Comparison of ENCODE assay signal across 20 cellular contexts in genomic region chr10:113612154-113612553, GRCh38. TPM values are rescaled to one million over a fixed set of nuclear protein-coding genes. Genes with fewer than 3 reads are reported as not detected.
DNase-seq lines count a peak whose midpoint lies in the region; ATAC-seq and TF ChIP-seq lines count a peak whose summit lies in the region.
"Had no signal": no experiment of that assay in that cellular context is flagged by ENCODE, and none has a peak within 500 bp of the region (broad histone marks: within the 10 kb centered on the region; RNA-seq: fewer than 3 reads in every experiment).

No MANE protein-coding gene starts in this region.

- DNase-seq in amygdala (lab: John Stamatoyannopoulos, UW) (peak in 41 of 56 donors; percentile 4 to 84 (median 31)), head of caudate nucleus (peak in 35 of 42 donors; percentile 11 to 81 (median 44)), left lobe of liver (ENCODE audit: low spot score) (no peak), gastrocnemius medialis (peak; percentile 84 to 95), transverse colon (no peak), COLO829 (ENCODE audit: low spot score) (no peak)
- DNase-seq: ACHN; CD4-positive, alpha-beta memory T cell; MM.1S; NCI-H1105; NCI-H187 treated with DMSO at 0.1 percent for 48 hours; NCI-H2171; NCI-H82 had no signal

- peak; percentile 82 for ATAC-seq in left lobe of liver
- ATAC-seq in gastrocnemius medialis = peak; percentile 85 to 87
- no peak for ATAC-seq in HG03442 (IDR thresholded peaks at IDR 0.05; ENCODE audit: unreplicated experiment)
- ATAC-seq: HepG2 had no signal

- in situ Hi-C loops in gastrocnemius medialis (cut with MboI; ENCODE audit: low sequenced_read_pairs in 4 of 4) (no loop called here), transverse colon (cut with MboI; ENCODE audit: low pct_ligation_motif_present in 1 of 4, low pct_unique_long_range_greater_than_20kb in 1 of 4, low sequenced_read_pairs in 3 of 4) (no loop called here)

- 81% methylated on average over 3 of the region's 3 CpGs; no CpG with 5 or more reads in 1 of the 2 donors for WGBS in transverse colon (ENCODE audit: low coverage in 1 of 2), 2 donors

- no peak for TF ChIP-seq POLR2A in gastrocnemius medialis (IDR thresholded peaks at IDR 0.05)
- no peak for TF ChIP-seq POLR2A in transverse colon (IDR thresholded peaks at IDR 0.05)

- no peak for TF ChIP-seq EP300 in transverse colon (IDR thresholded peaks at IDR 0.05; ENCODE audit: low read depth)

- H3K9me3 ChIP-seq in gastrocnemius medialis = no peaks in the 10 kb centered on the region
- no peaks in the 10 kb centered on the region for H3K9me3 ChIP-seq in transverse colon

- intact Hi-C loops in head of caudate nucleus (cut with DNase I) = no loop called here
- intact Hi-C loops in gastrocnemius medialis (cut with DNase I; ENCODE audit: low total_unique reads) = no loop called here
- intact Hi-C loops in transverse colon (cut with DNase I; ENCODE audit: low total_unique reads) = no loop called here

- no peaks in the 10 kb centered on the region for H3K27me3 ChIP-seq in gastrocnemius medialis
- peaks cover 6% of the 10 kb centered on the region for H3K27me3 ChIP-seq in transverse colon

- TF ChIP-seq CTCF in gastrocnemius medialis (IDR thresholded peaks at IDR 0.05 in 4 of 5, conservative IDR thresholded peaks at IDR 0.05 in 1 of 5) = no peak
- TF ChIP-seq CTCF in transverse colon (IDR thresholded peaks at IDR 0.05) = no peak

- H3K4me1 ChIP-seq in gastrocnemius medialis = peaks cover 64 to 71% of the 10 kb centered on the region in 2 donors
- no peaks in the 10 kb centered on the region for H3K4me1 ChIP-seq in transverse colon

- H3K36me3 ChIP-seq in gastrocnemius medialis (peaks cover 0 to 70% of the 10 kb centered on the region in 2 donors), transverse colon (no peaks in the 10 kb centered on the region)

- H3K27ac ChIP-seq in gastrocnemius medialis (peak overlapping the region; percentile 88 to 96 (median 90)), transverse colon (no peak overlapping the region)
- H3K27ac ChIP-seq: KMS-11 had no signal

- H3K4me3 ChIP-seq in gastrocnemius medialis = no peak overlapping the region
- no peak overlapping the region for H3K4me3 ChIP-seq in transverse colon

RNA-seq across cellular contexts. Expression of gene NRAP, which starts 51.7 kb away (rescaled TPM):
- total RNA-seq in left lobe of liver = 0.05 TPM
- 1,000 to 10,000 TPM in 3 of 4 donors, 100 to 1,000 TPM in 1; 811 to 2,339 (median 1,413) TPM for total RNA-seq in gastrocnemius medialis
- total RNA-seq in transverse colon = 10 to 100 TPM in 1 of 4 donors, 1 to 10 TPM in 1, under 1 TPM in 1, not detected in 1; 0.16 to 12.3 (median 1.1) TPM
- total RNA-seq: B cell; CD4-positive, alpha-beta memory T cell; Daoy; HepG2 had no signal

RNA-seq across cellular contexts. Expression of gene HABP2, which starts 59.3 kb away (rescaled TPM):
- total RNA-seq in left lobe of liver = 289 TPM
- total RNA-seq in gastrocnemius medialis = under 1 TPM in 2 of 4 donors, not detected in 2; 0.26 to 0.60 TPM
- not detected for total RNA-seq in transverse colon
- total RNA-seq: B cell; CD4-positive, alpha-beta memory T cell; Daoy; H4; NCI-H460 had no signal

Comparison
In these comparisons a context has a peak if more than half of its experiments do, and no peak if none do; other contexts are left out.
1. DNase-seq: peak in amygdala (41 of 56), head of caudate nucleus (35 of 42) and gastrocnemius medialis (2 of 2); none in left lobe of liver (single experiment), transverse colon (single experiment) and COLO829 (single experiment).
2. H3K27ac ChIP-seq: peak in gastrocnemius medialis (4 of 4); none in transverse colon (0 of 4).
3. RNA of gene NRAP, which starts 51.7 kb away (total RNA-seq): 811 to 2,339 TPM in gastrocnemius medialis; 0.16 to 12.3 TPM in transverse colon and 0.05 TPM in left lobe of liver (single experiment); every median in the first group is over 10 times any median in the second.
4. RNA of gene HABP2, which starts 59.3 kb away (total RNA-seq): 289 TPM in left lobe of liver (single experiment); 0.26 to 0.60 TPM in gastrocnemius medialis and not detected in transverse colon; every median in the first group is over 100 times any median in the second.